Comparison of ENCODE assay signal across 35 cellular contexts in the genomic region with DNA sequence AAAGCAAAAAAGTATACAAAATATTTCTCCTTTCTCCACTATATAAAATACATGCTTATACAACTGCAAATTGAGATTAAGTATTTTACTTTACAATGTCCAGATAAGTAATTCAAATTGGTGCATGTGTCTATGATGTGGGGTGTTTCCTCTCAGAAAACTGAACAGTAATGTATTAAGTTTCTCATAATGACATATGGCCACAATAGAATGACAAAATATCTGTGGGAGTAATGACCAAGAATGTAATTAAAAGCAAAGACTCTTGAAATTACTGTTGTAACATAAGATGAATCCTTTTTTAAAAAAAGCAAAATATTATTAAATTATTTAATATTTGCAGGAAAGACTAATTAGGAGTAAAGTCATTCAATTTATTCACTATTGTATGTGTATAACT.
"Had no signal": no experiment of that assay in that cellular context is flagged by ENCODE, and none has a peak within 500 bp of the region (broad histone marks: within the 10 kb centered on the region; RNA-seq: fewer than 3 reads in every experiment).

No MANE protein-coding gene starts in this region.

- H3K9me3 ChIP-seq: adrenal gland, body of pancreas, breast epithelium had no signal

- DNase-seq: activated B cell treated with CpG ODN at 0.5 μM for 24 hours; activated CD4-positive, alpha-beta memory T cell treated with anti-CD3 and anti-CD28 coated beads for 36 hours; activated CD4-positive, alpha-beta T cell treated with anti-CD3 and anti-CD28 coated beads for 4 hours; activated CD4-positive, alpha-beta T cell treated with anti-CD3 and anti-CD28 coated beads, Interleukin-2, amount 10 ng/mL, durations not matched to agents 24 days and 14 days; activated CD4-positive, alpha-beta T cell treated with anti-CD3 and anti-CD28 coated beads, Interleukin-2, amount 50 U/mL, for 1 hour; activated CD4-positive, alpha-beta T cell treated with anti-CD3 and anti-CD28 coated beads, Interleukin-2, amount 50 U/mL, for 4 hours; activated CD4-positive, CD25-positive, alpha-beta regulatory T cell treated with anti-CD3 and anti-CD28 coated beads, Interleukin-2, amount 50 U/mL, for 72 hours; activated CD8-positive, alpha-beta memory T cell treated with anti-CD3 and anti-CD28 coated beads, Interleukin-2, amount 50 U/mL, for 4 hours; activated CD8-positive, alpha-beta T cell treated with anti-CD3 and anti-CD28 coated beads for 36 hours; activated effector memory CD4-positive, alpha-beta T cell treated with anti-CD3 and anti-CD28 coated beads, Interleukin-2, amount 50 U/mL, for 16 hours; activated gamma-delta T cell treated with Interleukin-2 at 50 U/mL for 16 hours; activated naive CD4-positive, alpha-beta T cell; activated naive CD4-positive, alpha-beta T cell treated with anti-CD3 and anti-CD28 coated beads for 36 hours; activated naive CD4-positive, alpha-beta T cell treated with anti-CD3 and anti-CD28 coated beads, Interleukin-2, amount 50 U/mL, for 16 hours; activated naive CD8-positive, alpha-beta T cell treated with anti-CD3 and anti-CD28 coated beads for 36 hours; activated T-cell treated with anti-CD3 and anti-CD28 coated beads for 4 hours; activated T-cell treated with anti-CD3 and anti-CD28 coated beads, Interleukin-2, amount 50 U/mL, for 1 hour; activated T-cell treated with anti-CD3 and anti-CD28 coated beads, Interleukin-2, amount 50 U/mL, for 4 hours; activated T-cell treated with anti-CD3 and anti-CD28 coated beads, Interleukin-2, amount 50 U/mL, for 72 hours; adrenal gland; amniotic stem cell; aorta; body of pancreas; brain microvascular endothelial cell; central memory CD4-positive, alpha-beta T cell; T-helper 9 cell had no signal

- FAIRE-seq: astrocyte, colon, TTC549 had no signal

- H3K4me3 ChIP-seq: adrenal gland, body of pancreas, breast epithelium had no signal

- H3K27ac Mint-ChIP-seq: activated B cell treated with CpG ODN at 0.5 μM for 24 hours; activated CD4-positive, alpha-beta memory T cell treated with anti-CD3 and anti-CD28 coated beads for 36 hours; activated CD4-positive, alpha-beta T cell treated with anti-CD3 and anti-CD28 coated beads, Interleukin-2, amount 10 ng/mL, durations not matched to agents 24 days and 14 days; activated CD8-positive, alpha-beta T cell treated with anti-CD3 and anti-CD28 coated beads for 36 hours; activated naive CD4-positive, alpha-beta T cell treated with anti-CD3 and anti-CD28 coated beads for 36 hours; activated naive CD4-positive, alpha-beta T cell treated with anti-CD3 and anti-CD28 coated beads, Interleukin-2, amount 50 U/mL, for 72 hours; activated naive CD8-positive, alpha-beta T cell treated with anti-CD3 and anti-CD28 coated beads for 36 hours; activated T-cell treated with anti-CD3 and anti-CD28 coated beads, Interleukin-2, amount 50 U/mL, for 72 hours; activated T-helper 1 cell treated with anti-CD3 and anti-CD28 coated beads, Interleukin-12 subunit alpha, Interleukin-12 subunit beta, Interleukin-2, Interleukin-4 antibody, amounts not matched to agents 30 ng/mL and 10 ng/mL and 1 ng/mL, durations not matched to agents 14 hours and 24 hours and 36 hours; activated T-helper 17 cell treated with anti-CD3 and anti-CD28 coated beads, Interleukin-2, amount 50 U/mL, for 72 hours; T-helper 2 cell treated with Interferon-gamma antibody and Interleukin-4, amounts not matched to agents 5 μg/mL and 100 μg/mL, for 36 hours had no signal

- H3K27ac ChIP-seq: adrenal gland, body of pancreas, brain microvascular endothelial cell, breast epithelium, VCaP had no signal

- ATAC-seq: activated CD8-positive, alpha-beta T cell treated with anti-CD3 and anti-CD28 coated beads for 36 hours; activated naive CD4-positive, alpha-beta T cell treated with anti-CD3 and anti-CD28 coated beads, Interleukin-2, amount 50 U/mL, for 72 hours; activated T-cell treated with anti-CD3 and anti-CD28 coated beads, Interleukin-2, amount 50 U/mL, for 4 hours; activated T-cell treated with anti-CD3 and anti-CD28 coated beads, Interleukin-2, amount 50 U/mL, for 72 hours; activated T-helper 17 cell treated with anti-CD3 and anti-CD28 coated beads, Interleukin-2, amount 50 U/mL, for 72 hours; body of pancreas had no signal

- H3K36me3 ChIP-seq: adrenal gland, brain microvascular endothelial cell, breast epithelium had no signal

- H3K4me1 ChIP-seq: breast epithelium had no signal

- H3K4me3 Mint-ChIP-seq: activated B cell treated with CpG ODN at 0.5 μM for 24 hours; activated CD4-positive, alpha-beta memory T cell treated with anti-CD3 and anti-CD28 coated beads for 36 hours; activated CD4-positive, alpha-beta T cell treated with anti-CD3 and anti-CD28 coated beads, Interleukin-2, amount 10 ng/mL, durations not matched to agents 24 days and 14 days; activated CD8-positive, alpha-beta T cell treated with anti-CD3 and anti-CD28 coated beads for 36 hours; activated naive CD4-positive, alpha-beta T cell treated with anti-CD3 and anti-CD28 coated beads for 36 hours; activated naive CD8-positive, alpha-beta T cell treated with anti-CD3 and anti-CD28 coated beads for 36 hours; activated T-cell treated with anti-CD3 and anti-CD28 coated beads, Interleukin-2, amount 50 U/mL, for 4 hours; activated T-cell treated with anti-CD3 and anti-CD28 coated beads, Interleukin-2, amount 50 U/mL, for 72 hours; activated T-helper 1 cell treated with anti-CD3 and anti-CD28 coated beads, Interleukin-12 subunit alpha, Interleukin-12 subunit beta, Interleukin-2, Interleukin-4 antibody, amounts not matched to agents 30 ng/mL and 10 ng/mL and 1 ng/mL, durations not matched to agents 14 hours and 24 hours and 36 hours; activated T-helper 17 cell treated with anti-CD3 and anti-CD28 coated beads, Interleukin-2, amount 50 U/mL, for 72 hours; T-helper 2 cell treated with Interferon-gamma antibody and Interleukin-4, amounts not matched to agents 5 μg/mL and 100 μg/mL, for 36 hours had no signal

- H3K4me1 Mint-ChIP-seq: activated T-helper 17 cell treated with anti-CD3 and anti-CD28 coated beads, Interleukin-2, amount 50 U/mL, for 72 hours had no signal

- H3K9me3 Mint-ChIP-seq: activated B cell treated with CpG ODN at 0.5 μM for 24 hours; activated naive CD4-positive, alpha-beta T cell treated with anti-CD3 and anti-CD28 coated beads for 36 hours; activated naive CD4-positive, alpha-beta T cell treated with anti-CD3 and anti-CD28 coated beads, Interleukin-2, amount 50 U/mL, for 72 hours; activated naive CD8-positive, alpha-beta T cell treated with anti-CD3 and anti-CD28 coated beads for 36 hours; activated T-cell treated with anti-CD3 and anti-CD28 coated beads, Interleukin-2, amount 50 U/mL, for 4 hours; activated T-cell treated with anti-CD3 and anti-CD28 coated beads, Interleukin-2, amount 50 U/mL, for 72 hours; activated T-helper 1 cell treated with anti-CD3 and anti-CD28 coated beads, Interleukin-12 subunit alpha, Interleukin-12 subunit beta, Interleukin-2, Interleukin-4 antibody, amounts not matched to agents 30 ng/mL and 10 ng/mL and 1 ng/mL, durations not matched to agents 14 hours and 24 hours and 36 hours; activated T-helper 17 cell treated with anti-CD3 and anti-CD28 coated beads, Interleukin-2, amount 50 U/mL, for 72 hours; T-helper 2 cell treated with Interferon-gamma antibody and Interleukin-4, amounts not matched to agents 5 μg/mL and 100 μg/mL, for 36 hours had no signal

- H3K27me3 Mint-ChIP-seq: activated B cell treated with CpG ODN at 0.5 μM for 24 hours; activated CD4-positive, alpha-beta memory T cell treated with anti-CD3 and anti-CD28 coated beads for 36 hours; activated CD4-positive, alpha-beta T cell treated with anti-CD3 and anti-CD28 coated beads, Interleukin-2, amount 10 ng/mL, durations not matched to agents 24 days and 14 days; activated CD8-positive, alpha-beta T cell treated with anti-CD3 and anti-CD28 coated beads for 36 hours; activated naive CD8-positive, alpha-beta T cell treated with anti-CD3 and anti-CD28 coated beads for 36 hours; activated T-helper 17 cell treated with anti-CD3 and anti-CD28 coated beads, Interleukin-2, amount 50 U/mL, for 72 hours had no signal

- H3K27me3 ChIP-seq: adrenal gland, body of pancreas, brain microvascular endothelial cell, breast epithelium had no signal
